ENCODE assay signal across 7 cellular contexts in the genomic region with DNA sequence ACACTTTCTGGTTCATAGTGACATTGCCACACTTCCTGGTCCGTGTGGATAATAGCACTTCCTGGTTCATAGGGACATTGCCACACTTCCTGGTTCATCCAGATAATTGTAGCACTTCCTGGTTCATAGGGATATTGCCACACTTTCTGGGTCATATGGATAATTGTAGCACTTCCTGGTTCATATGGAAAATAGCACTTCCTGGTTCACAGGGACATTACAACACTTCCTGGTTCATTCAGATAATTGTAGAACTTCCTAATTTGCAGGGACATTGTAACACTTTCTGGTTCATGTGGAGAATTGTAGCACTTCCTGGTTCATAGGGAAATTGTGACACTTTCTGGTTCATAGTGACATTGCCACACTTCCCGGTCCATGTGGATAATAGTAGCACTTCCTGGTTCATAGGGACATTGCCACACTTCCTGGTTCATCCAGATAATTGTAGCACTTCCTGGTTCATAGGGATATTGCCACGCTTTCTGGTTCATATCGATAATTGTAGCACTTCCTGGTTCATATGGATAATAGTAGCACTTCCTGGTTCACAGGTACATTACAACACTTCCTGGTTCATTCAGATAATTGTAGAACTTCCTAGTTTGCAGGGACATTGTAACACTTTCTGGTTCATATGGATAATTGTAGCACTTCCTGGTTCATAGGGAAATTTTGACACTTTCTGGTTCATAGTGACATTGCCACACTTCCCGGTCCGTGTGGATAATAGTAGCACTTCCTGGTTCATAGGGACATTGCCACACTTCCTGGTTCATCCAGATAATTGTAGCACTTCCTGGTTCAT. TPM values are rescaled to one million over a fixed set of nuclear protein-coding genes. Genes with fewer than 3 reads are reported as not detected.
DNase-seq lines count a peak whose midpoint lies in the region; ATAC-seq, FAIRE-seq and TF ChIP-seq lines count a peak whose summit lies in the region.
"Not testable (repeated sequence)": the region's sequence is repeated elsewhere in the genome, so short reads cannot be mapped to it uniquely, and the experiment has no call there.

No MANE protein-coding gene starts in this region.

- H4K20me1 ChIP-seq in MM.1S (ENCODE audit: insufficient read depth, low read length), result not testable (repeated sequence)

- H3K9me2 ChIP-seq in MM.1S (replicated peaks; ENCODE audit: insufficient read depth, low read length), result not testable (repeated sequence)

- DNase-seq in GM18507 (ENCODE audit: extremely low spot score, insufficient read length, low read depth); breast epithelium (ENCODE audit: low spot score in 2 of 2): not testable (repeated sequence)
- DNase-seq in MM.1S, result peak; percentile 78
- peak; percentile 3 for DNase-seq in T-helper 2 cell treated with Interferon-gamma antibody and Interleukin-4, amounts not matched to agents 5 μg/mL and 100 μg/mL, for 36 hours (ENCODE audit: low spot score)
- peak; percentile 51 for DNase-seq in stimulated activated CD4-positive, alpha-beta T cell treated with anti-CD3 and anti-CD28 coated beads, Interleukin-4, amount 100 ng/mL, for 24 hours

- not testable (repeated sequence) for H3K9ac ChIP-seq in MM.1S (ENCODE audit: low read length); liver (ENCODE audit: low read depth in 1 of 2, low read length in 2 of 2)

- 0 out of 2 replicates have a peak overlapping the region, but pooled peaks have one; percentile 17 for H3K4me3 ChIP-seq in MM.1S (ENCODE audit: low read length)
- H3K4me3 ChIP-seq in breast epithelium; liver (ENCODE audit: low read depth in 1 of 3, low read length in 3 of 3): not testable (repeated sequence)

- intact Hi-C loops in breast epithelium (cut with DNase I; ENCODE audit: low total_unique reads), result not testable (repeated sequence)

- H3K4me1 ChIP-seq in MM.1S (ENCODE audit: low read length); breast epithelium; liver (ENCODE audit: control insufficient read depth in 4 of 4, insufficient read depth in 4 of 4, low read length in 3 of 4): not testable (repeated sequence)

- H3K4me2 ChIP-seq in MM.1S (ENCODE audit: low read depth, low read length), result not testable (repeated sequence)

- 90% methylated on average over 6 of the region's 6 CpGs for WGBS in liver

- peak; percentile 35 for FAIRE-seq in GM18507 (lab: Jason Lieb, UNC)

- TF ChIP-seq RAD21 in liver (IDR thresholded peaks at IDR 0.05), result not testable (repeated sequence)

- ATAC-seq in activated T-helper 17 cell treated with anti-CD3 and anti-CD28 coated beads, Interleukin-2, amount 50 U/mL, for 72 hours (replicated peaks), result not testable (repeated sequence)

- H3K27ac ChIP-seq in MM.1S (ENCODE audit: low read length) (peak overlapping the region; percentile 69), breast epithelium (peak overlapping the region; percentile 52 to 63)
- not testable (repeated sequence) for H3K27ac ChIP-seq in liver (ENCODE audit: low read depth in 1 of 2, low read length in 2 of 2)

- not testable (repeated sequence) for H3K27me3 Mint-ChIP-seq in T-helper 2 cell treated with Interferon-gamma antibody and Interleukin-4, amounts not matched to agents 5 μg/mL and 100 μg/mL, for 36 hours (ENCODE audit: low read depth); activated T-helper 17 cell treated with anti-CD3 and anti-CD28 coated beads, Interleukin-2, amount 50 U/mL, for 72 hours

- TF ChIP-seq CTCF in MM.1S (IDR thresholded peaks at IDR 0.05; ENCODE audit: low read length); breast epithelium (IDR thresholded peaks at IDR 0.05); liver (IDR thresholded peaks at IDR 0.05; ENCODE audit: low read depth, low read length, missing input control): not testable (repeated sequence)

- peak overlapping the region; percentile 88 for H3K27ac Mint-ChIP-seq in T-helper 2 cell treated with Interferon-gamma antibody and Interleukin-4, amounts not matched to agents 5 μg/mL and 100 μg/mL, for 36 hours
- peak overlapping the region; percentile 98 for H3K27ac Mint-ChIP-seq in activated T-helper 17 cell treated with anti-CD3 and anti-CD28 coated beads, Interleukin-2, amount 50 U/mL, for 72 hours

- H3K27me3 ChIP-seq in MM.1S (replicated peaks; ENCODE audit: insufficient read depth, low read length); breast epithelium; liver (ENCODE audit: control insufficient read depth in 4 of 4, insufficient read depth in 4 of 4, low read length in 3 of 4): not testable (repeated sequence)

- H2AFZ ChIP-seq in MM.1S (ENCODE audit: low read length), result peak overlapping the region; percentile 43

- peaks cover 72% of the 10 kb centered on the region for H3K36me3 Mint-ChIP-seq in T-helper 2 cell treated with Interferon-gamma antibody and Interleukin-4, amounts not matched to agents 5 μg/mL and 100 μg/mL, for 36 hours (ENCODE audit: low read depth)
- H3K36me3 Mint-ChIP-seq in activated T-helper 17 cell treated with anti-CD3 and anti-CD28 coated beads, Interleukin-2, amount 50 U/mL, for 72 hours (ENCODE audit: low read depth), result peaks cover 80% of the 10 kb centered on the region

- H3K79me2 ChIP-seq in MM.1S (ENCODE audit: low read length), result not testable (repeated sequence)

- H3K9me3 ChIP-seq in MM.1S (replicated peaks; ENCODE audit: insufficient read depth, low read length); breast epithelium; liver (ENCODE audit: control insufficient read depth in 4 of 4, low read length in 3 of 4): not testable (repeated sequence)

- H3K36me3 ChIP-seq in MM.1S (replicated peaks; ENCODE audit: insufficient read depth, low read length); breast epithelium; liver (ENCODE audit: control insufficient read depth in 4 of 4, insufficient read depth in 3 of 4, low read depth in 1 of 4, low read length in 3 of 4): not testable (repeated sequence)

- peaks cover 45% of the 10 kb centered on the region for H3K4me1 Mint-ChIP-seq in T-helper 2 cell treated with Interferon-gamma antibody and Interleukin-4, amounts not matched to agents 5 μg/mL and 100 μg/mL, for 36 hours (ENCODE audit: low read depth)
- peaks cover 41% of the 10 kb centered on the region for H3K4me1 Mint-ChIP-seq in activated T-helper 17 cell treated with anti-CD3 and anti-CD28 coated beads, Interleukin-2, amount 50 U/mL, for 72 hours

- not testable (repeated sequence) for H3F3A ChIP-seq in MM.1S (ENCODE audit: insufficient read depth, low read length)

- peak overlapping the region; percentile 43 for H3K4me3 Mint-ChIP-seq in T-helper 2 cell treated with Interferon-gamma antibody and Interleukin-4, amounts not matched to agents 5 μg/mL and 100 μg/mL, for 36 hours
- H3K4me3 Mint-ChIP-seq in activated T-helper 17 cell treated with anti-CD3 and anti-CD28 coated beads, Interleukin-2, amount 50 U/mL, for 72 hours, result peak overlapping the region; percentile 86

- not testable (repeated sequence) for TF ChIP-seq POLR2A in breast epithelium (IDR thresholded peaks at IDR 0.05)

- H3K9me3 Mint-ChIP-seq in T-helper 2 cell treated with Interferon-gamma antibody and Interleukin-4, amounts not matched to agents 5 μg/mL and 100 μg/mL, for 36 hours, result peaks cover 46% of the 10 kb centered on the region
- H3K9me3 Mint-ChIP-seq in activated T-helper 17 cell treated with anti-CD3 and anti-CD28 coated beads, Interleukin-2, amount 50 U/mL, for 72 hours, result peaks cover 40% of the 10 kb centered on the region

TF ChIP-seq in liver, 16 proteins besides CTCF, POLR2A, EP300 and RAD21:
- TF ChIP-seq GABPA (IDR thresholded peaks at IDR 0.05 in 1 of 2, conservative IDR thresholded peaks at IDR 0.05 in 1 of 2) (peak in 1 of 2 donors; percentile 66), MAX (IDR thresholded peaks at IDR 0.05) (peak; percentile 46)

RNA-seq across cellular contexts. Expression of gene CD99, which starts 60.0 kb away (rescaled TPM):
- 100 to 1,000 TPM; 157 to 231 TPM for total RNA-seq in activated T-helper 17 cell treated with anti-CD3 and anti-CD28 coated beads, Interleukin-2, amount 50 U/mL, for 72 hours
- total RNA-seq in breast epithelium, result 100 to 1,000 TPM in 2 of 3 donors, 10 to 100 TPM in 1; 96.3 to 536 (median 142) TPM
- 10 to 100 TPM; 49.9 to 62.7 TPM for total RNA-seq in liver
- polyA plus RNA-seq in liver, result 100 to 1,000 TPM; 142 to 165 TPM
